Comparison of ENCODE assay signal across 11 cellular contexts in genomic region chr19:802888-803561, GRCh38. TPM values are rescaled to one million over a fixed set of nuclear protein-coding genes. Genes with fewer than 3 reads are reported as not detected.
A peak's percentile ranks its signal among the peaks of the same experiment; 100 is the strongest.
DNase-seq lines count a peak whose midpoint lies in the region; ATAC-seq and TF ChIP-seq lines count a peak whose summit lies in the region.
"Had no signal": no experiment of that assay in that cellular context is flagged by ENCODE, and none has a peak within 500 bp of the region (broad histone marks: within the 10 kb centered on the region; RNA-seq: fewer than 3 reads in every experiment).

No MANE protein-coding gene starts in this region.

- no peak for TF ChIP-seq CTCF in SK-N-SH (IDR thresholded peaks at IDR 0.05)
- no peak for TF ChIP-seq CTCF in WTC11 (IDR thresholded peaks at IDR 0.05)
- TF ChIP-seq CTCF in gastroesophageal sphincter (IDR thresholded peaks at IDR 0.05), result no peak

- H3K27me3 Mint-ChIP-seq in WTC11 (ENCODE audit: low read depth), result no peaks in the 10 kb centered on the region

- TF ChIP-seq EP300 in SK-N-SH (IDR thresholded peaks at IDR 0.05; ENCODE audit: borderline replicate concordance in 1 of 2, low read depth in 1 of 2, low read length in 1 of 2), result no peak
- no peak for TF ChIP-seq EP300 in gastroesophageal sphincter (IDR thresholded peaks at IDR 0.05)

- H3K27ac Mint-ChIP-seq in WTC11, result peak overlapping the region; percentile 95

- TF ChIP-seq RAD21 in SK-N-SH (IDR thresholded peaks at IDR 0.05; ENCODE audit: low read length), result no peak

- no peak overlapping the region for H3K4me3 ChIP-seq in SK-N-SH (ENCODE audit: low read depth in 2 of 2, low read length in 1 of 2)
- peak overlapping the region in 1 of 2 donors; percentile 98 for H3K4me3 ChIP-seq in gastroesophageal sphincter
- peak overlapping the region; percentile 27 for H3K4me3 ChIP-seq in skeletal muscle cell (ENCODE audit: low read depth, low read length)

- no peak for TF ChIP-seq POLR2A in gastroesophageal sphincter (IDR thresholded peaks at IDR 0.05)

- WGBS in SK-N-SH (ENCODE audit: low lambda C conversion rate), result 92% methylated on average over 17 of the region's 33 CpGs
- 10% methylated on average over 18 of the region's 33 CpGs; no CpG with 5 or more reads in 1 of the 2 donors for WGBS in gastroesophageal sphincter (ENCODE audit: low coverage in 1 of 2), 2 donors

- CTCF ChIA-PET in SK-N-SH (lab: Yijun Ruan, JAX), result interaction anchor here (0.9 kb wide), 1 partner anchor 33 kb away, joined by 3 read pairs; no protein-coding TSS in a partner anchor
- CTCF ChIA-PET in WTC11 (lab: Charles Lee), result interaction anchor here (0.5 to 1.1 kb wide), 3 partner anchors 34 to 59 kb away, joined by 4 to 5 read pairs (median 4); no protein-coding TSS in a partner anchor

- H3K9me3 ChIP-seq in SK-N-SH (no peaks in the 10 kb centered on the region), gastroesophageal sphincter (no peaks in the 10 kb centered on the region)
- H3K9me3 ChIP-seq: thoracic aorta had no signal

- H3K9ac ChIP-seq in SK-N-SH, result no peak overlapping the region

- peak overlapping the region; percentile 46; the same call in 1 of the 2 replicates for H3K4me3 Mint-ChIP-seq in WTC11

- peaks cover 100% of the 10 kb centered on the region for H3K79me2 ChIP-seq in SK-N-SH (ENCODE audit: insufficient read depth)

- H3K27ac ChIP-seq in SK-N-SH (ENCODE audit: low read depth in 2 of 2, low read length in 1 of 2) (no peak overlapping the region; a peak in 1 of 4 replicates), gastroesophageal sphincter (peak overlapping the region in 3 of 4 donors; percentile 63 to 99 (median 71))
- H3K27ac ChIP-seq: thoracic aorta had no signal

- H3K27me3 ChIP-seq in SK-N-SH (ENCODE audit: insufficient read depth), result no peaks in the 10 kb centered on the region
- H3K27me3 ChIP-seq in gastroesophageal sphincter, result no peaks in the 10 kb centered on the region

- peaks cover 29 to 41% of the 10 kb centered on the region in 2 experiments; a peak in 3 of 4 replicates for H3K4me1 ChIP-seq in SK-N-SH (ENCODE audit: control insufficient read depth in 1 of 2, insufficient read depth in 2 of 2, low read depth in 1 of 2, low read length in 1 of 2)
- peaks cover 5 to 89% (median 54%) of the 10 kb centered on the region in 3 donors for H3K4me1 ChIP-seq in gastroesophageal sphincter

- H3K9me2 ChIP-seq in SK-N-SH, result no peaks in the 10 kb centered on the region

- ATAC-seq in SK-N-SH treated with all-trans-retinoic acid at 6 μM for 48 hours, result no peak
- no peak for ATAC-seq in WTC11
- no peak for ATAC-seq in gastroesophageal sphincter
- ATAC-seq in HG03571 (IDR thresholded peaks at IDR 0.05; ENCODE audit: unreplicated experiment), result no peak

- H3K4me2 ChIP-seq in SK-N-SH, result peak overlapping the region; percentile 29; the same call in 1 of the 2 replicates

- H4K20me1 ChIP-seq in SK-N-SH (ENCODE audit: insufficient read depth), result peaks cover 100% of the 10 kb centered on the region

- peaks cover 8% of the 10 kb centered on the region for H3F3A ChIP-seq in SK-N-SH (replicated peaks; ENCODE audit: insufficient read depth)

- H2AFZ ChIP-seq in SK-N-SH (ENCODE audit: low read depth), result no peak overlapping the region

- H3K36me3 Mint-ChIP-seq in WTC11, result peaks cover 62% of the 10 kb centered on the region

- DNase-seq in SK-N-SH (no peak), WTC11 (ENCODE audit: low spot score) (no peak), skeletal muscle cell (ENCODE audit: low read depth) (no peak), activated gamma-delta T cell treated with Interleukin-2 at 50 U/mL for 16 hours (no peak)
- no peak for DNase-seq in stimulated activated CD4-positive, alpha-beta T cell treated with anti-CD3 and anti-CD28 coated beads, Interleukin-1b, Interleukin-23, amount 100 ng/mL, for 48 hours
- DNase-seq: KBM-7, NCI-H510A treated with DMSO at 0.1 percent for 48 hours had no signal

- no peaks in the 10 kb centered on the region for H3K9me3 Mint-ChIP-seq in WTC11

- POLR2A ChIA-PET in SK-N-SH (lab: Yijun Ruan, JAX), result no interaction called here
- POLR2A ChIA-PET in WTC11 (lab: Charles Lee), result interaction anchor here (0.6 to 0.9 kb wide), 2 partner anchors 9 to 144 kb away, joined by 3 to 5 read pairs; no protein-coding TSS in a partner anchor

- H3K4me1 Mint-ChIP-seq in WTC11, result peaks cover 40% of the 10 kb centered on the region

- H3K36me3 ChIP-seq in SK-N-SH (replicated peaks in 1 of 2; ENCODE audit: control insufficient read depth in 1 of 2, insufficient read depth in 2 of 2, low read length in 1 of 2) (peaks cover 38 to 66% of the 10 kb centered on the region in 2 experiments), gastroesophageal sphincter (peaks cover 0 to 63% of the 10 kb centered on the region in 2 donors)

TF ChIP-seq in SK-N-SH, 30 proteins besides CTCF, POLR2A, EP300 and RAD21 (continues in another document):
- TF ChIP-seq GABPA (IDR thresholded peaks at IDR 0.05; ENCODE audit: low read depth) (no peak), EZH2phosphoT487 (IDR thresholded peaks at IDR 0.05; ENCODE audit: borderline replicate concordance, low read depth) (no peak), CHD2 (IDR thresholded peaks at IDR 0.05; ENCODE audit: low read length, partially characterized antibody) (no peak), SIN3A (IDR thresholded peaks at IDR 0.05; ENCODE audit: borderline replicate concordance, low read depth, low read length) (no peak)

TF ChIP-seq in SK-N-SH treated with all-trans-retinoic acid at 6 μM for 48 hours, 23 proteins besides CTCF, POLR2A, EP300 and RAD21 (continues in another document):
- TF ChIP-seq CREB5 (CRISPR knock-in tag; IDR thresholded peaks at IDR 0.05; ENCODE audit: low read depth), result no peak

TF ChIP-seq in WTC11, 78 proteins besides CTCF, POLR2A, EP300 and RAD21:
- no peak for TF ChIP-seq ZNF512 (CRISPR knock-in tag; IDR thresholded peaks at IDR 0.05; ENCODE audit: borderline replicate concordance)
- TF ChIP-seq TEAD1 (CRISPR knock-in tag; IDR thresholded peaks at IDR 0.05), result no peak
- no peak for TF ChIP-seq ELF4 (CRISPR knock-in tag; IDR thresholded peaks at IDR 0.05; ENCODE audit: low read depth)
- no peak for TF ChIP-seq PRRX2 (CRISPR knock-in tag; IDR thresholded peaks at IDR 0.05)
- no peak for TF ChIP-seq NFE2L1 (CRISPR knock-in tag; IDR thresholded peaks at IDR 0.05)

RNA-seq across cellular contexts. Expression of gene PTBP1, which starts 5.8 kb away (rescaled TPM):
- polyA plus RNA-seq in SK-N-SH (2012; rRNA removed), result 172 and 243 TPM in 2 replicates
- 81.4 and 143 TPM in 2 replicates for polyA plus RNA-seq in SK-N-SH (2012; cell fraction: cytosol; rRNA removed)
- 286 and 334 TPM in 2 replicates for polyA plus RNA-seq in SK-N-SH (2012; cell fraction: nucleus; rRNA removed)
- total RNA-seq in WTC11 (2021) (663 to 692 TPM (median 680 TPM) in 3 replicates), gastroesophageal sphincter (10 to 100 TPM; 68.6 to 95.6 (median 79.3) TPM)

RNA-seq across cellular contexts. Expression of gene PLPPR3, which starts 18.7 kb away (rescaled TPM):
- 1.5 and 1.6 TPM in 2 replicates for polyA plus RNA-seq in SK-N-SH (2012; rRNA removed)
- 0.59 and 1.2 TPM in 2 replicates for polyA plus RNA-seq in SK-N-SH (2012; cell fraction: cytosol; rRNA removed)
- 1.8 and 2.1 TPM in 2 replicates for polyA plus RNA-seq in SK-N-SH (2012; cell fraction: nucleus; rRNA removed)
- 60.6 to 86.8 TPM (median 83.9 TPM) in 3 replicates for total RNA-seq in WTC11 (2021)
- total RNA-seq in gastroesophageal sphincter, result not detected
- total RNA-seq: thoracic aorta had no signal

RNA-seq across cellular contexts. Expression of gene AZU1, which starts 24.6 kb away (rescaled TPM):
- polyA plus RNA-seq in SK-N-SH (2012; rRNA removed), result 0.15 TPM in 2 replicates
- not detected in 2 replicates for polyA plus RNA-seq in SK-N-SH (2012; cell fraction: cytosol; rRNA removed)
- polyA plus RNA-seq in SK-N-SH (2012; cell fraction: nucleus; rRNA removed), result 2.3 and 2.4 TPM in 2 replicates
- total RNA-seq in WTC11 (2021) (1.2 to 3.3 TPM (median 2.5 TPM) in 3 replicates), gastroesophageal sphincter (under 1 TPM in 1 of 4 donors, not detected in 3; 0.40 TPM)

RNA-seq across cellular contexts. Expression of gene PRTN3, which starts 37.8 kb away (rescaled TPM):
- polyA plus RNA-seq in SK-N-SH (2012; rRNA removed), result not detected in 2 replicates
- not detected in 2 replicates for polyA plus RNA-seq in SK-N-SH (2012; cell fraction: cytosol; rRNA removed)
- not detected in 2 replicates for polyA plus RNA-seq in SK-N-SH (2012; cell fraction: nucleus; rRNA removed)
- 0.53 to 0.82 TPM (median 0.61 TPM) in 3 replicates for total RNA-seq in WTC11 (2021)
- not detected for total RNA-seq in gastroesophageal sphincter
- total RNA-seq: thoracic aorta had no signal

RNA-seq across cellular contexts. Expression of gene ELANE, which starts 49.1 kb away (rescaled TPM):
- polyA plus RNA-seq in SK-N-SH (2012; rRNA removed), result not detected in 2 replicates
- polyA plus RNA-seq in SK-N-SH (2012; cell fraction: cytosol; rRNA removed), result not detected in 2 replicates
- 0.11 and 0.14 TPM in 2 replicates for polyA plus RNA-seq in SK-N-SH (2012; cell fraction: nucleus; rRNA removed)
- not detected in 3 replicates for total RNA-seq in WTC11 (2021)
- 1 to 10 TPM in 3 of 4 donors, under 1 TPM in 1; 0.49 to 2.3 (median 1.7) TPM for total RNA-seq in gastroesophageal sphincter

Comparison
In these comparisons a context has a peak if more than half of its experiments do, and no peak if none do; other contexts are left out.
1. H3K27ac ChIP-seq: peak in gastroesophageal sphincter (3 of 4); none in SK-N-SH (0 of 2).
2. RNA of gene PLPPR3, which starts 18.7 kb away (total RNA-seq): 60.6 to 86.8 TPM in WTC11; not detected in gastroesophageal sphincter; every median in the first group is over 10 times any median in the second.